In genomic region chr17:69961488-69962145, GRCh38 we compare ENCODE assay signal across 16 cellular contexts.
DNase-seq lines count a peak whose midpoint lies in the region; ATAC-seq, FAIRE-seq and TF ChIP-seq lines count a peak whose summit lies in the region.
"Had no signal": no experiment of that assay in that cellular context is flagged by ENCODE, and none has a peak within 500 bp of the region (broad histone marks: within the 10 kb centered on the region; RNA-seq: fewer than 3 reads in every experiment).

No MANE protein-coding gene starts in this region.

- H3K4me3 ChIP-seq in NT2/D1 (ENCODE audit: insufficient read length, low read depth), result no peak overlapping the region
- H3K4me3 ChIP-seq in gastroesophageal sphincter, result peak overlapping the region in 1 of 2 donors; percentile 19
- H3K4me3 ChIP-seq in psoas muscle, result no peak overlapping the region

- H3K4me1 ChIP-seq in NT2/D1 (ENCODE audit: insufficient read depth, insufficient read length) (no peaks in the 10 kb centered on the region), gastroesophageal sphincter (peaks cover 0 to 39% (median 16%) of the 10 kb centered on the region in 3 donors), psoas muscle (peaks cover 18% of the 10 kb centered on the region)

- TF ChIP-seq EP300 in gastroesophageal sphincter (IDR thresholded peaks at IDR 0.05), result no peak

- H3K9me3 ChIP-seq in NT2/D1 (ENCODE audit: insufficient read depth, low read length) (no peaks in the 10 kb centered on the region), gastroesophageal sphincter (peaks cover 0 to 11% (median 0%) of the 10 kb centered on the region in 3 donors), psoas muscle (no peaks in the 10 kb centered on the region)

- FAIRE-seq in HTR-8/SVneo (lab: Jason Lieb, UNC), result peak; percentile 80
- FAIRE-seq: D721Med had no signal

- intact Hi-C loops in psoas muscle (cut with DNase I), result no loop called here

- TF ChIP-seq POLR2A in gastroesophageal sphincter (IDR thresholded peaks at IDR 0.05), result no peak

- 10 to 37% methylated on average over 4 to 5 of the region's 7 CpGs for WGBS in gastroesophageal sphincter (ENCODE audit: low coverage in 1 of 2), 2 donors
- WGBS in psoas muscle, 3 donors, result 7 to 9% (median 8%) methylated on average over 7 of the region's 7 CpGs

- no peaks in the 10 kb centered on the region for H3K36me3 ChIP-seq in NT2/D1 (ENCODE audit: insufficient read depth, insufficient read length, low read length)
- no peaks in the 10 kb centered on the region for H3K36me3 ChIP-seq in gastroesophageal sphincter
- H3K36me3 ChIP-seq in psoas muscle (ENCODE audit: insufficient read depth in 1 of 2, low read depth in 1 of 2), result no peaks in the 10 kb centered on the region

- no peak overlapping the region for H3K9ac ChIP-seq in NT2/D1 (ENCODE audit: insufficient read length, low read depth)

- TF ChIP-seq CTCF in gastroesophageal sphincter (IDR thresholded peaks at IDR 0.05) (no peak), psoas muscle (IDR thresholded peaks at IDR 0.05) (no peak)

- H3K27me3 ChIP-seq in NT2/D1 (ENCODE audit: insufficient read depth, insufficient read length) (no peaks in the 10 kb centered on the region), gastroesophageal sphincter (no peaks in the 10 kb centered on the region), psoas muscle (ENCODE audit: insufficient read depth in 3 of 3, low read length in 2 of 3) (no peaks in the 10 kb centered on the region)

- DNase-seq in HTR-8/SVneo (ENCODE audit: insufficient read length, low spot score) (peak; percentile 5), NT2/D1 (ENCODE audit: low read depth, low spot score) (peak; percentile 25), psoas muscle (peak in 1 of 2 donors; percentile 49)
- no peak for DNase-seq in activated T-cell treated with anti-CD3 and anti-CD28 coated beads, Interleukin-2, amount 50 U/mL, for 1 hour
- no peak for DNase-seq in activated effector memory CD4-positive, alpha-beta T cell treated with Interleukin-2 at 50 U/mL for 16 hours
- DNase-seq: HCEC 1CT; KG1; stimulated activated CD4-positive, alpha-beta T cell treated with anti-CD3 and anti-CD28 coated beads, Interleukin-4, amount 100 ng/mL, for 24 hours; stimulated activated naive CD8-positive, alpha-beta T cell treated with anti-CD3 and anti-CD28 coated beads, Interleukin-15, Interleukin-2, amounts not matched to agents 100 U/mL and 50 U/mL, for 24 hours had no signal

- H3K27ac ChIP-seq in gastroesophageal sphincter (peak overlapping the region in 3 of 4 donors; percentile 11 to 78 (median 76)), psoas muscle (no peak overlapping the region)

- peak; percentile 39 for ATAC-seq in gastroesophageal sphincter
- peak; percentile 62 to 96 (median 76) for ATAC-seq in psoas muscle
- no peak for ATAC-seq in HG02642 (IDR thresholded peaks at IDR 0.05; ENCODE audit: poor library complexity, unreplicated experiment)
- ATAC-seq in GM21529 (IDR thresholded peaks at IDR 0.05; ENCODE audit: unreplicated experiment), result no peak
- ATAC-seq: activated CD4-positive, CD25-positive, alpha-beta regulatory T cell treated with anti-CD3 and anti-CD28 coated beads, Interleukin-2, amount 50 U/mL, for 24 hours; left lobe of liver; SK-N-SH treated with all-trans-retinoic acid at 6 μM for 48 hours; stimulated activated naive CD8-positive, alpha-beta T cell treated with anti-CD3 and anti-CD28 coated beads, Interleukin-15, Interleukin-2, amounts not matched to agents 100 U/mL and 50 U/mL, for 24 hours had no signal

Comparison
In these comparisons a context has a peak if more than half of its experiments do, and no peak if none do; other contexts are left out.
1. DNase-seq: peak in HTR-8/SVneo (single experiment) and NT2/D1 (single experiment); none in activated T-cell treated with anti-CD3 and anti-CD28 coated beads, Interleukin-2, amount 50 U/mL, for 1 hour (single experiment) and activated effector memory CD4-positive, alpha-beta T cell treated with Interleukin-2 at 50 U/mL for 16 hours (single experiment).
2. ATAC-seq: peak in gastroesophageal sphincter (single experiment) and psoas muscle (4 of 4); none in HG02642 (single experiment) and GM21529 (single experiment).